ENCODE assay signal across 37 cellular contexts in the genomic region with DNA sequence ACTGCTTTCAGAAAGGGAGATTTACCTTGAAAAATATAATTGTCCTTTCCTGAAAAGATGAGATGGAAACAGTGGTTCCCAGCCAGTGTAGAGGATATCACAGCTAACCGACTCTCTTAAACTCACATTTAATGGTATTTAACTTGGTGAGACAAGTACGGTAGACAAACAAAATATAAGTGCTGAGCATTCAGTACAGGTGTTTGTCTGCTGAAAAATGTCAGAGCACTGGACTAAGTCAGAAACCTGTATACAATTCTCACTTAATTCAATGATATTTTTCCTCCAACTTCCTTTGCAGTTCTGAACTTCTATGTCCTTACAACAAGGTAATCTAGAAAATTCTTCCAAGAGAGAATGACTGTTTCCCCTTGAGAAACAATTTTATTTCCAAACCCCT. TPM values are rescaled to one million over a fixed set of nuclear protein-coding genes. Genes with fewer than 3 reads are reported as not detected.
"Had no signal": no experiment of that assay in that cellular context is flagged by ENCODE, and none has a peak within 500 bp of the region (broad histone marks: within the 10 kb centered on the region; RNA-seq: fewer than 3 reads in every experiment).

A gene with protein sequence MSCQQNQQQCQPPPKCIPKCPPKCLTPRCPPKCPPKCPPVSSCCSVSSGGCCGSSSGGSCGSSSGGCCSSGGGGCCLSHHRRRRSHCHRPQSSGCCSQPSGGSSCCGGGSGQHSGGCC (plus strand): TSS at position 301 of the 400 bp plus-strand sequence. CDS start 476 bp downstream, outside the sequence.

- H3K9me3 Mint-ChIP-seq: natural killer cell treated with Interleukin-12 subunit alpha and Interleukin-12 subunit beta and Interleukin-15 and Interleukin-18, amount 100 ng/mL, for 72 hours; stimulated activated memory B cell treated with anti-CD40 and anti-IgM and Interleukin-4, amounts not matched to agents 10 μg/mL and 1 μg/mL and 100 μg/mL, for 72 hours had no signal

- ATAC-seq: heart left ventricle; left cardiac atrium; left lobe of liver; left ventricle myocardium superior; mucosa of descending colon; naive thymus-derived CD4-positive, alpha-beta T cell; upper lobe of right lung had no signal

- H3K27me3 Mint-ChIP-seq: memory B cell, progenitor cell of endocrine pancreas had no signal

- H3K36me3 Mint-ChIP-seq: immature natural killer cell; memory B cell; naive thymus-derived CD4-positive, alpha-beta T cell; natural killer cell treated with Interleukin-12 subunit alpha and Interleukin-12 subunit beta and Interleukin-15 and Interleukin-18, amount 100 ng/mL, for 72 hours; stimulated activated memory B cell treated with anti-CD40 and anti-IgM and Interleukin-4, amounts not matched to agents 10 μg/mL and 1 μg/mL and 100 μg/mL, for 72 hours had no signal

- H3K4me3 Mint-ChIP-seq: immature natural killer cell; memory B cell; naive thymus-derived CD4-positive, alpha-beta T cell; natural killer cell treated with Interleukin-12 subunit alpha and Interleukin-12 subunit beta and Interleukin-15 and Interleukin-18, amount 100 ng/mL, for 72 hours; stimulated activated memory B cell treated with anti-CD40 and anti-IgM and Interleukin-4, amounts not matched to agents 10 μg/mL and 1 μg/mL and 100 μg/mL, for 72 hours had no signal

- H3K4me1 Mint-ChIP-seq: immature natural killer cell; memory B cell; naive thymus-derived CD4-positive, alpha-beta T cell; stimulated activated memory B cell treated with anti-CD40 and anti-IgM and Interleukin-4, amounts not matched to agents 10 μg/mL and 1 μg/mL and 100 μg/mL, for 72 hours had no signal

- H3K9me3 ChIP-seq: mucosa of descending colon, ovary, right atrium auricular region, right lobe of liver, thoracic aorta, tibial artery, upper lobe of right lung had no signal

- H3K4me3 ChIP-seq: heart left ventricle, lung, mucosa of descending colon, ovary, right atrium auricular region, right lobe of liver, smooth muscle cell, thoracic aorta, tibial artery, upper lobe of right lung had no signal

- DNase-seq: heart left ventricle; hypothalamus; immature natural killer cell; islet precursor cell; kidney glomerular epithelial cell; left cardiac atrium; left ventricle myocardium superior; midbrain; mucosa of descending colon; naive thymus-derived CD4-positive, alpha-beta T cell; ovary; right lobe of liver; stimulated activated CD4-positive, alpha-beta T cell treated with anti-CD3 and anti-CD28 coated beads, Interleukin-1b, Interleukin-23, amount 100 ng/mL, for 48 hours; stimulated activated CD4-positive, alpha-beta T cell treated with anti-CD3 and anti-CD28 coated beads, Interleukin-2, amount 100 ng/mL, for 48 hours; stimulated activated CD4-positive, alpha-beta T cell treated with anti-CD3 and anti-CD28 coated beads, Interleukin-4, amount 100 ng/mL, for 4 hours; stimulated activated CD8-positive, alpha-beta memory T cell treated with anti-CD3 and anti-CD28 coated beads, Interleukin-4, amount 100 ng/mL, for 48 hours; stimulated activated naive CD4-positive, alpha-beta T cell treated with Interleukin-2 at 50 U/mL for 16 hours; tibial artery; trophoblast cell; upper lobe of right lung had no signal

- H3K27ac ChIP-seq: heart left ventricle, ovary, right atrium auricular region, right lobe of liver, thoracic aorta, tibial artery, upper lobe of right lung had no signal

- H3K4me2 ChIP-seq: smooth muscle cell had no signal

- H3K27ac Mint-ChIP-seq: immature natural killer cell; memory B cell; naive thymus-derived CD4-positive, alpha-beta T cell; natural killer cell treated with Interleukin-12 subunit alpha and Interleukin-12 subunit beta and Interleukin-15 and Interleukin-18, amount 100 ng/mL, for 72 hours; progenitor cell of endocrine pancreas; stimulated activated memory B cell treated with anti-CD40 and anti-IgM and Interleukin-4, amounts not matched to agents 10 μg/mL and 1 μg/mL and 100 μg/mL, for 72 hours had no signal

- H3K4me1 ChIP-seq: heart left ventricle, right atrium auricular region, right lobe of liver, tibial artery, upper lobe of right lung had no signal

- H3K36me3 ChIP-seq: heart left ventricle, ovary, right atrium auricular region, right lobe of liver, thoracic aorta, tibial artery, upper lobe of right lung had no signal

- H3K27me3 ChIP-seq: ovary, right atrium auricular region, right lobe of liver, tibial artery had no signal

RNA-seq across cellular contexts. Expression of the gene that starts here (rescaled TPM):
- total RNA-seq: heart left ventricle; left cardiac atrium; left lobe of liver; left ventricle myocardium superior; lung; mesenteric fat pad; mucosa of descending colon; myocyte; naive thymus-derived CD4-positive, alpha-beta T cell; natural killer cell treated with Interleukin-12 subunit alpha and Interleukin-12 subunit beta and Interleukin-15 and Interleukin-18, amount 100 ng/mL, for 72 hours; omental fat pad; ovary; progenitor cell of endocrine pancreas; pulmonary artery endothelial cell; renal cortical epithelial cell; right atrium auricular region; right lobe of liver; skeletal muscle tissue; smooth muscle cell; subcutaneous adipose tissue; thoracic aorta; upper lobe of right lung had no signal
- polyA plus RNA-seq: heart left ventricle; immature natural killer cell; lung; naive thymus-derived CD4-positive, alpha-beta T cell; neural cell; ovary; smooth muscle cell had no signal
